ENCODE assay signal across 9 cellular contexts in the genomic region with DNA sequence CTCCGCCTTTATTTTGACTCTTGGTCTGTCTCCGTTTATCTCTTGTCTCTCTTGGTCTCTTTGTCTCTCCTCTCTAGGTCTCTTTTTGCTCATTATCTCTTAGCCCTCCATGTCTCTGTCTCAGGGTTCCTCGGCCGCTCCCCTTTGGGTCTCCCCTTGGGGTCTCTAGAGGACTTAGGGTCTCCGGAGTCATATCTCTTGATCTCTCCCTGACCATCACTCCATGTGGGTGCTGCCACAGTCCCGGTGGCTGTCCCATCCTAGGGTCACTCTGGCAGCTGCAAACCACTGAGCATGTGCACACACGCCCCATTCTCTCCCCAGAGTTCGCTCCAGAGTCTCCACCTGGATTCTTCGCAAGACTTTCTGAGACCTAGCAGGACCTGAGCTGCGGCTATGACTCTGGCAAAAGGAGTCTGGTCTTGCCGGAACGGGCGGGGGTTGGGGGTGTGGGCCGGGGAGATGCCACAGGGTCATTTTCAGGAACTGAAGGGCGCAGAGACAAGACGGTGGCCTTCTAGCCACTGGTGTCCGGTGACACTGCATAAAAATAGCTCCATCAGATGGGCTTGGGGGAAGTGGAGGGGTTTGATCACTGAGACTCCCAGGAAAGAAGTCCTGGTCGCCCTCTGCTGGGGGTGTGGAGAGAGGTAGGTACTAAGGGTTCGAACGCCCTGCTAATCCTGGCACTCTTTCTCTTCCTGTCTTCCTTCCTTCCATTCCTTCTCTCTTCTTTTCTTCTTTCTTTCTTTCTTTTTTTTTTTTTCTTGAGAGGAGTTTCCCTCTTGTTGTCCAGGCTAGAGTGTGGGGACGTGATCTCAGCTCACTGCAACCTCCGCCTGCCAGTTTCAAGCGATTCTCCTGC. TPM values are rescaled to one million over a fixed set of nuclear protein-coding genes. Genes with fewer than 3 reads are reported as not detected.
A peak's percentile ranks its signal among the peaks of the same experiment; 100 is the strongest.
DNase-seq lines count a peak whose midpoint lies in the region; ATAC-seq and TF ChIP-seq lines count a peak whose summit lies in the region.
"Had no signal": no experiment of that assay in that cellular context is flagged by ENCODE, and none has a peak within 500 bp of the region (broad histone marks: within the 10 kb centered on the region; RNA-seq: fewer than 3 reads in every experiment).

No MANE protein-coding gene starts in this region.

- H3K27ac ChIP-seq in VCaP (no peak overlapping the region), right lobe of liver (no peak overlapping the region), substantia nigra (ENCODE audit: low read depth, low read length, poor library complexity, severe bottlenecking) (no peak overlapping the region)

- peak in 3 of 4 donors; percentile 27 to 57 (median 29) for ATAC-seq in right lobe of liver

- DNase-seq in Daoy (ENCODE audit: low read depth), result peak; percentile 66
- no peak for DNase-seq in right lobe of liver
- DNase-seq in NCI-H345 treated with DMSO at 0.1 percent for 48 hours (lab: John Stamatoyannopoulos, UW; ENCODE audit: unreplicated experiment), result no peak
- DNase-seq in substantia nigra (lab: John Stamatoyannopoulos, UW), result no peak
- no peak for DNase-seq in dedifferentiated amniotic fluid mesenchymal stem cell (ENCODE audit: extremely low spot score)
- no peak for DNase-seq in mucosa of gallbladder (ENCODE audit: low spot score)
- DNase-seq: effector memory CD4-positive, alpha-beta T cell had no signal

- no peaks in the 10 kb centered on the region for H3K9me3 ChIP-seq in right lobe of liver

- no peak for TF ChIP-seq POLR2A in right lobe of liver (IDR thresholded peaks at IDR 0.05)

- 45% methylated on average over 19 of the region's 23 CpGs for WGBS in right lobe of liver (ENCODE audit: insufficient coverage, low coverage, low lambda C conversion rate, missing lambda C conversion rate)

- peak; percentile 39 for TF ChIP-seq CTCF in LNCAP (IDR thresholded peaks at IDR 0.05)
- peak; percentile 28 for TF ChIP-seq CTCF in VCaP (conservative IDR thresholded peaks at IDR 0.05)
- peak in 2 of 4 donors; percentile 11 to 26 for TF ChIP-seq CTCF in right lobe of liver (IDR thresholded peaks at IDR 0.05)

- intact Hi-C loops in right lobe of liver (cut with DNase I), result no loop called here

- H3K4me1 ChIP-seq in right lobe of liver, result peaks cover 0 to 3% (median 0%) of the 10 kb centered on the region in 4 donors

- peaks cover 0 to 9% of the 10 kb centered on the region in 2 donors for H3K27me3 ChIP-seq in right lobe of liver

- no peaks in the 10 kb centered on the region for H3K36me3 ChIP-seq in right lobe of liver

- no peak overlapping the region for H3K4me3 ChIP-seq in right lobe of liver

RNA-seq across cellular contexts. Expression of a gene that starts 1.2 kb away (rescaled TPM):
- total RNA-seq in Daoy (2014; rRNA removed; shearing (Covaris generic)), result not detected in 2 replicates
- total RNA-seq in right lobe of liver (not detected), mucosa of gallbladder (not detected)

RNA-seq across cellular contexts. Expression of a gene that starts 9.1 kb away (rescaled TPM):
- total RNA-seq in Daoy (2014; rRNA removed; shearing (Covaris generic)), result not detected in 2 replicates
- not detected for total RNA-seq in right lobe of liver
- total RNA-seq in mucosa of gallbladder, result 0.26 TPM

RNA-seq across cellular contexts. Expression of a gene that starts 11.5 kb away (rescaled TPM):
- 179 and 191 TPM in 2 replicates for total RNA-seq in Daoy (2014; rRNA removed; shearing (Covaris generic))
- 100 to 1,000 TPM in 5 of 6 experiments, 10 to 100 TPM in 1; 80.8 to 187 (median 123) TPM for total RNA-seq in right lobe of liver
- 300 TPM for total RNA-seq in mucosa of gallbladder

RNA-seq across cellular contexts. Expression of a gene that starts 16.2 kb away (rescaled TPM):
- total RNA-seq in Daoy (2014; rRNA removed; shearing (Covaris generic)), result 4.3 and 6.8 TPM in 2 replicates
- total RNA-seq in right lobe of liver (not detected), mucosa of gallbladder (0.14 TPM)

RNA-seq across cellular contexts. Expression of a gene that starts 24.8 kb away (rescaled TPM):
- 27.8 and 31.4 TPM in 2 replicates for total RNA-seq in Daoy (2014; rRNA removed; shearing (Covaris generic))
- not detected for total RNA-seq in right lobe of liver
- not detected for total RNA-seq in mucosa of gallbladder
